ENCODE assay signal across 31 cellular contexts in genomic region chr9:109299901-109300300, GRCh38. TPM values are rescaled to one million over a fixed set of nuclear protein-coding genes. Genes with fewer than 3 reads are reported as not detected.
"Had no signal": no experiment of that assay in that cellular context is flagged by ENCODE, and none has a peak within 500 bp of the region (broad histone marks: within the 10 kb centered on the region; RNA-seq: fewer than 3 reads in every experiment).

No MANE protein-coding gene starts in this region.

- H3K27ac ChIP-seq: adrenal gland, body of pancreas, epithelial cell of prostate, esophagus squamous epithelium, gastroesophageal sphincter had no signal

- H3K4me3 Mint-ChIP-seq: activated CD4-positive, alpha-beta memory T cell treated with anti-CD3 and anti-CD28 coated beads, Interleukin-2, amount 10 ng/mL, durations not matched to agents 7 days and 5 days; activated CD4-positive, alpha-beta T cell treated with anti-CD3 and anti-CD28 coated beads, Interleukin-2, amount 10 ng/mL, durations not matched to agents 7 days and 5 days; activated naive CD8-positive, alpha-beta T cell; activated naive CD8-positive, alpha-beta T cell treated with anti-CD3 and anti-CD28 coated beads, Interleukin-2, amount 50 U/mL, for 24 hours; activated T-cell treated with anti-CD3 and anti-CD28 coated beads, Interleukin-2, amount 50 U/mL, for 4 hours; activated T-helper 17 cell treated with anti-CD3 and anti-CD28 coated beads, Interleukin-2, amount 50 U/mL, for 72 hours; T-helper 17 cell; T-helper 2 cell treated with Interferon-gamma antibody and Interleukin-4, amounts not matched to agents 5 μg/mL and 100 μg/mL, for 36 hours had no signal

- H3K36me3 Mint-ChIP-seq: activated naive CD8-positive, alpha-beta T cell had no signal

- H3K36me3 ChIP-seq: adrenal gland, esophagus squamous epithelium, gastroesophageal sphincter had no signal

- H3K9me3 ChIP-seq: adrenal gland, body of pancreas, esophagus squamous epithelium, gastroesophageal sphincter had no signal

- H3K27me3 ChIP-seq: adrenal gland, body of pancreas had no signal

- H3K4me1 Mint-ChIP-seq: activated T-helper 17 cell treated with anti-CD3 and anti-CD28 coated beads, Interleukin-2, amount 50 U/mL, for 72 hours had no signal

- H3K27ac Mint-ChIP-seq: activated CD4-positive, alpha-beta memory T cell treated with anti-CD3 and anti-CD28 coated beads, Interleukin-2, amount 10 ng/mL, durations not matched to agents 7 days and 5 days; activated CD4-positive, alpha-beta T cell treated with anti-CD3 and anti-CD28 coated beads, Interleukin-2, amount 10 ng/mL, durations not matched to agents 7 days and 5 days; activated naive CD8-positive, alpha-beta T cell; activated naive CD8-positive, alpha-beta T cell treated with anti-CD3 and anti-CD28 coated beads, Interleukin-2, amount 50 U/mL, for 24 hours; activated T-helper 17 cell treated with anti-CD3 and anti-CD28 coated beads, Interleukin-2, amount 50 U/mL, for 72 hours; T-helper 17 cell; T-helper 2 cell treated with Interferon-gamma antibody and Interleukin-4, amounts not matched to agents 5 μg/mL and 100 μg/mL, for 36 hours had no signal

- H3K9me3 Mint-ChIP-seq: activated CD4-positive, alpha-beta memory T cell treated with anti-CD3 and anti-CD28 coated beads, Interleukin-2, amount 10 ng/mL, durations not matched to agents 7 days and 5 days; activated CD4-positive, alpha-beta T cell treated with anti-CD3 and anti-CD28 coated beads, Interleukin-2, amount 10 ng/mL, durations not matched to agents 7 days and 5 days; activated naive CD8-positive, alpha-beta T cell treated with anti-CD3 and anti-CD28 coated beads, Interleukin-2, amount 50 U/mL, for 24 hours; activated T-cell treated with anti-CD3 and anti-CD28 coated beads, Interleukin-2, amount 50 U/mL, for 4 hours; activated T-helper 17 cell treated with anti-CD3 and anti-CD28 coated beads, Interleukin-2, amount 50 U/mL, for 72 hours; T-helper 2 cell treated with Interferon-gamma antibody and Interleukin-4, amounts not matched to agents 5 μg/mL and 100 μg/mL, for 36 hours had no signal

- FAIRE-seq: colon, endometrium, endothelial cell of umbilical vein had no signal

- ATAC-seq: activated naive CD8-positive, alpha-beta T cell treated with anti-CD3 and anti-CD28 coated beads, Interleukin-2, amount 50 U/mL, for 24 hours; activated T-cell treated with anti-CD3 and anti-CD28 coated beads, Interleukin-2, amount 50 U/mL, for 4 hours; activated T-helper 17 cell treated with anti-CD3 and anti-CD28 coated beads, Interleukin-2, amount 50 U/mL, for 72 hours; body of pancreas; gastroesophageal sphincter; T-helper 17 cell had no signal

- H3K4me3 ChIP-seq: adrenal gland, body of pancreas, esophagus squamous epithelium, gastroesophageal sphincter had no signal

- DNase-seq: activated CD4-positive, alpha-beta memory T cell treated with anti-CD3 and anti-CD28 coated beads, Interleukin-2, amount 10 ng/mL, durations not matched to agents 7 days and 5 days; activated CD4-positive, alpha-beta T cell treated with anti-CD3 and anti-CD28 coated beads for 1 hour; activated CD4-positive, alpha-beta T cell treated with anti-CD3 and anti-CD28 coated beads for 4 hours; activated CD4-positive, alpha-beta T cell treated with anti-CD3 and anti-CD28 coated beads, Interleukin-2, amount 10 ng/mL, durations not matched to agents 7 days and 5 days; activated CD4-positive, alpha-beta T cell treated with anti-CD3 and anti-CD28 coated beads, Interleukin-2, amount 50 U/mL, for 4 hours; activated CD8-positive, alpha-beta memory T cell treated with anti-CD3 and anti-CD28 coated beads for 24 hours; activated effector memory CD4-positive, alpha-beta T cell treated with Interleukin-2 at 50 U/mL for 16 hours; activated gamma-delta T cell treated with Interleukin-2 at 50 U/mL for 16 hours; activated naive CD4-positive, alpha-beta T cell treated with anti-CD3 and anti-CD28 coated beads, Interleukin-2, amount 50 U/mL, for 16 hours; activated naive CD4-positive, alpha-beta T cell treated with Interleukin-2 at 50 U/mL for 16 hours; activated naive CD8-positive, alpha-beta T cell treated with anti-CD3 and anti-CD28 coated beads, Interleukin-2, amount 50 U/mL, for 24 hours; activated T-cell treated with anti-CD3 and anti-CD28 coated beads, Interleukin-2, amount 50 U/mL, for 4 hours; adrenal gland; amygdala; aorta; body of pancreas; caudate nucleus; effector CD8-positive, alpha-beta T cell; esophagus squamous epithelium; foreskin melanocyte; T-helper 1 cell; T-helper 17 cell; T1000 had no signal

RNA-seq across cellular contexts. Expression of gene EPB41L4B, which starts 21.0 kb away (rescaled TPM):
- total RNA-seq: activated CD4-positive, alpha-beta T cell treated with anti-CD3 and anti-CD28 coated beads, Interleukin-2, amount 10 ng/mL, durations not matched to agents 7 days and 5 days; T-helper 17 cell had no signal
